In the genomic region with DNA sequence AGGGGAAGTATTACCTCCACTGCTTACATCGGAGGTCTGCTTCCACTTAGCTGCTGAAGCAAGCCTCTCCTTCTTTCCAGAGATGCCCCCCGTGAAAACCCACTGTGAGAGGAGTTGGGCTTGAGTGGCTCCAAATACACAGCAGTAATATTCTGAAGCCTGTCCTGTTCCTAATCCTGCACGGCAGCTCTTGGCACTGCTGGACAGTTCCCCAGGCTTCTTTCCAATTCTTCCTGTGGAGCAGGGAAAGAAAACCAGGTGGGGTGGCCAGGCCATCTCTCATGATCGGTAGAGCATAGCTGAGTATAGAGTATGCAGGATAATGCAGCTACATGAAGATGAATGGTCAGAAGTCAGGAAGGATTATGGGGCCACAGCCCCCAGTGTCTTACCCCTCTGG, we compare ENCODE assay signal across 2 cellular contexts.
TF ChIP-seq lines count a peak whose summit lies in the region.

No MANE protein-coding gene starts in this region.

TF ChIP-seq in liver, 16 proteins besides CTCF, POLR2A, EP300 and RAD21 (continued from another document):
- TF ChIP-seq, protein P1, sequence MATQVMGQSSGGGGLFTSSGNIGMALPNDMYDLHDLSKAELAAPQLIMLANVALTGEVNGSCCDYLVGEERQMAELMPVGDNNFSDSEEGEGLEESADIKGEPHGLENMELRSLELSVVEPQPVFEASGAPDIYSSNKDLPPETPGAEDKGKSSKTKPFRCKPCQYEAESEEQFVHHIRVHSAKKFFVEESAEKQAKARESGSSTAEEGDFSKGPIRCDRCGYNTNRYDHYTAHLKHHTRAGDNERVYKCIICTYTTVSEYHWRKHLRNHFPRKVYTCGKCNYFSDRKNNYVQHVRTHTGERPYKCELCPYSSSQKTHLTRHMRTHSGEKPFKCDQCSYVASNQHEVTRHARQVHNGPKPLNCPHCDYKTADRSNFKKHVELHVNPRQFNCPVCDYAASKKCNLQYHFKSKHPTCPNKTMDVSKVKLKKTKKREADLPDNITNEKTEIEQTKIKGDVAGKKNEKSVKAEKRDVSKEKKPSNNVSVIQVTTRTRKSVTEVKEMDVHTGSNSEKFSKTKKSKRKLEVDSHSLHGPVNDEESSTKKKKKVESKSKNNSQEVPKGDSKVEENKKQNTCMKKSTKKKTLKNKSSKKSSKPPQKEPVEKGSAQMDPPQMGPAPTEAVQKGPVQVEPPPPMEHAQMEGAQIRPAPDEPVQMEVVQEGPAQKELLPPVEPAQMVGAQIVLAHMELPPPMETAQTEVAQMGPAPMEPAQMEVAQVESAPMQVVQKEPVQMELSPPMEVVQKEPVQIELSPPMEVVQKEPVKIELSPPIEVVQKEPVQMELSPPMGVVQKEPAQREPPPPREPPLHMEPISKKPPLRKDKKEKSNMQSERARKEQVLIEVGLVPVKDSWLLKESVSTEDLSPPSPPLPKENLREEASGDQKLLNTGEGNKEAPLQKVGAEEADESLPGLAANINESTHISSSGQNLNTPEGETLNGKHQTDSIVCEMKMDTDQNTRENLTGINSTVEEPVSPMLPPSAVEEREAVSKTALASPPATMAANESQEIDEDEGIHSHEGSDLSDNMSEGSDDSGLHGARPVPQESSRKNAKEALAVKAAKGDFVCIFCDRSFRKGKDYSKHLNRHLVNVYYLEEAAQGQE (IDR thresholded peaks at IDR 0.05) = peak; percentile 59
- no peak for TF ChIP-seq SP1 (IDR thresholded peaks at IDR 0.05)

TF ChIP-seq in HepG2, 621 proteins besides CTCF, POLR2A, EP300 and RAD21 (continued from another document):
- TF ChIP-seq, protein P1 (IDR thresholded peaks at IDR 0.05; ENCODE audit: borderline replicate concordance in 1 of 2, low read depth in 1 of 2, low read length in 2 of 2) = peak in 1 of 2 experiments; percentile 73; a peak in 2 of 4 replicates
